ENCODE assay signal across 31 cellular contexts in the genomic region with DNA sequence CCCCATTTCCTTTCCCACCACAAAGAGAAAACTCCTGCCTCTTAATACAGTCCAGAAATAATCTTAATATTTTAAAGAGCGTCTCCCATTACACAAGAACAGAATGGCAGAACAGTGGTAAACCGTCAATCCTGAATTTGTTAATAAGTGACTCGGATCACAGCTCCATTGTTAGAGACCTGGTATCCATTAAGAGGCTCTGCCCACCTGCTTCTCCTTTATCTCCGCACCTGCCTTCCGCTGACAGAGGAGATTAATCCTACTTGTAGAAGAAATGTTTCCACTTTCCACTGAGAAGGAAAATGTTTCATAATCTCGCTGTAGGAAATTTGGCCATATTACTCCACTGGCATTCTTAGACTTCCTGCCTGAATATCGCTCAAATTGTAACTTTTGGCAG.
"Had no signal": no experiment of that assay in that cellular context is flagged by ENCODE, and none has a peak within 500 bp of the region (broad histone marks: within the 10 kb centered on the region; RNA-seq: fewer than 3 reads in every experiment).

No MANE protein-coding gene starts in this region.

- H3K4me1 ChIP-seq: gastroesophageal sphincter, lower lobe of right lung, psoas muscle, sigmoid colon, stomach, tibial artery had no signal

- H3K27ac Mint-ChIP-seq: activated naive CD4-positive, alpha-beta T cell treated with anti-CD3 and anti-CD28 coated beads, Interleukin-2, amount 10 ng/mL, durations not matched to agents 7 days and 5 days; nephron; stimulated activated naive B cell treated with anti-CD40 and anti-IgM and Interleukin-4, amounts not matched to agents 10 μg/mL and 1 μg/mL and 100 μg/mL, for 72 hours; T-helper 1 cell treated with Interleukin-12 subunit alpha and Interleukin-12 subunit beta and Interleukin-4 antibody, amounts not matched to agents 30 μg/mL and 1 μg/mL, for 36 hours had no signal

- H3K27me3 Mint-ChIP-seq: activated naive CD4-positive, alpha-beta T cell treated with anti-CD3 and anti-CD28 coated beads, Interleukin-2, amount 10 ng/mL, durations not matched to agents 7 days and 5 days; stimulated activated naive B cell treated with anti-CD40 and anti-IgM and Interleukin-4, amounts not matched to agents 10 μg/mL and 1 μg/mL and 100 μg/mL, for 72 hours had no signal

- DNase-seq: activated CD4-positive, alpha-beta T cell treated with anti-CD3 and anti-CD28 coated beads for 48 hours; activated CD4-positive, alpha-beta T cell treated with anti-CD3 and anti-CD28 coated beads, Interleukin-2, amount 50 U/mL, for 48 hours; activated CD8-positive, alpha-beta memory T cell treated with anti-CD3 and anti-CD28 coated beads for 24 hours; activated effector memory CD4-positive, alpha-beta T cell treated with Interleukin-2 at 50 U/mL for 16 hours; activated naive CD4-positive, alpha-beta T cell treated with anti-CD3 and anti-CD28 coated beads, Interleukin-2, amount 10 ng/mL, durations not matched to agents 7 days and 5 days; amniotic stem cell; brain microvascular endothelial cell; dorsolateral prefrontal cortex; effector memory CD4-positive, alpha-beta T cell; head of caudate nucleus; hippocampal formation; lower lobe of right lung; mucosa of descending colon; ovary; psoas muscle; sigmoid colon; stimulated activated CD4-positive, alpha-beta T cell treated with anti-CD3 and anti-CD28 coated beads, Interleukin-1b, Interleukin-23, amount 100 ng/mL, for 48 hours; stimulated activated naive B cell treated with anti-CD40 and anti-IgM and Interleukin-4, amounts not matched to agents 10 μg/mL and 1 μg/mL and 100 μg/mL, for 72 hours; stomach; T-helper 9 cell; tibial artery had no signal

- H3K27me3 ChIP-seq: brain microvascular endothelial cell, dorsolateral prefrontal cortex, gastroesophageal sphincter, neutrophil, ovary, sigmoid colon, stomach, tibial artery had no signal

- H3K4me3 ChIP-seq: coronary artery, dorsolateral prefrontal cortex, gastroesophageal sphincter, lower lobe of right lung, mucosa of descending colon, ovary, psoas muscle, sigmoid colon, smooth muscle cell, stomach, tibial artery had no signal

- ATAC-seq: activated CD4-positive, CD25-positive, alpha-beta regulatory T cell treated with anti-CD3 and anti-CD28 coated beads, Interleukin-2, amount 50 U/mL, for 24 hours; gastroesophageal sphincter; lower lobe of right lung; mucosa of descending colon; psoas muscle; stimulated activated naive B cell treated with anti-CD40 and anti-IgM and Interleukin-4, amounts not matched to agents 10 μg/mL and 1 μg/mL and 100 μg/mL, for 72 hours had no signal

- FAIRE-seq: astrocyte, TTC549 had no signal

- H3K36me3 ChIP-seq: brain microvascular endothelial cell, gastroesophageal sphincter, lower lobe of right lung, neutrophil, ovary, sigmoid colon, stomach, tibial artery had no signal

- H3K4me3 Mint-ChIP-seq: activated naive CD4-positive, alpha-beta T cell treated with anti-CD3 and anti-CD28 coated beads, Interleukin-2, amount 10 ng/mL, durations not matched to agents 7 days and 5 days; nephron; stimulated activated naive B cell treated with anti-CD40 and anti-IgM and Interleukin-4, amounts not matched to agents 10 μg/mL and 1 μg/mL and 100 μg/mL, for 72 hours; T-helper 1 cell treated with Interleukin-12 subunit alpha and Interleukin-12 subunit beta and Interleukin-4 antibody, amounts not matched to agents 30 μg/mL and 1 μg/mL, for 36 hours had no signal

- H3K9me3 Mint-ChIP-seq: nephron; stimulated activated naive B cell treated with anti-CD40 and anti-IgM and Interleukin-4, amounts not matched to agents 10 μg/mL and 1 μg/mL and 100 μg/mL, for 72 hours; T-helper 1 cell treated with Interleukin-12 subunit alpha and Interleukin-12 subunit beta and Interleukin-4 antibody, amounts not matched to agents 30 μg/mL and 1 μg/mL, for 36 hours had no signal

- H3K4me1 Mint-ChIP-seq: activated naive CD4-positive, alpha-beta T cell treated with anti-CD3 and anti-CD28 coated beads, Interleukin-2, amount 10 ng/mL, durations not matched to agents 7 days and 5 days; nephron; stimulated activated naive B cell treated with anti-CD40 and anti-IgM and Interleukin-4, amounts not matched to agents 10 μg/mL and 1 μg/mL and 100 μg/mL, for 72 hours had no signal

- H3K9me3 ChIP-seq: gastroesophageal sphincter, lower lobe of right lung, mucosa of descending colon, neutrophil, ovary, psoas muscle, sigmoid colon, stomach, tibial artery had no signal

- H3K4me2 ChIP-seq: smooth muscle cell had no signal

- H3K36me3 Mint-ChIP-seq: activated naive CD4-positive, alpha-beta T cell treated with anti-CD3 and anti-CD28 coated beads, Interleukin-2, amount 10 ng/mL, durations not matched to agents 7 days and 5 days; stimulated activated naive B cell treated with anti-CD40 and anti-IgM and Interleukin-4, amounts not matched to agents 10 μg/mL and 1 μg/mL and 100 μg/mL, for 72 hours had no signal

- H3K27ac ChIP-seq: brain microvascular endothelial cell, coronary artery, dorsolateral prefrontal cortex, gastroesophageal sphincter, lower lobe of right lung, neutrophil, ovary, psoas muscle, sigmoid colon, stomach, tibial artery, VCaP had no signal
